Comparison of ENCODE assay signal across 14 cellular contexts in the genomic region with DNA sequence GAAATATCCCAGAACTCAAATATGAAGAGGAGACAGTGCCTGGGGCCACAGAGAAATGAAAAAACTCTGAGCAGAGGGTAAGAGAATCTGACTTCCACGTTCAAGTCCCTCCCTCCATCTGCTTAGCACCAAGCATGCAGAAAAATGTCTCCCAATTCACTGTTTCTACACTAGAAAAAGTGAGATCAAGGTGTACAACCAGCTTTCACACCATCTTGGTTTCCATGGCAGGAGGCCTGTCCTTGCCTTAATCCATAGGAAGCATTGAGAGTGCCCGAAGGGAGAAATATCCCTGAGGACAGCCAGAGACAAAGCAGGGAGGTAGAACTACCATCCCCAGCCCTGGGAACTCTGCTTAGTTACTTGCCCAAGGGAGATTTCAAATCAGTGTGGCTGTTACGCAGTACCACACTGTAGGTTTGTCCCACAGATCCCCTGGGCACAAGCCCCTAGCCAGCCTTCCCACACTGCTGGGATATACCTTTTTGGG.
DNase-seq lines count a peak whose midpoint lies in the region; ATAC-seq and TF ChIP-seq lines count a peak whose summit lies in the region.
"Had no signal": no experiment of that assay in that cellular context is flagged by ENCODE, and none has a peak within 500 bp of the region (broad histone marks: within the 10 kb centered on the region; RNA-seq: fewer than 3 reads in every experiment).

No MANE protein-coding gene starts in this region.

- no peak for ATAC-seq in GM21528 (IDR thresholded peaks at IDR 0.05; ENCODE audit: low FRiP score, unreplicated experiment)
- ATAC-seq in GM21381 (IDR thresholded peaks at IDR 0.05; ENCODE audit: unreplicated experiment) = no peak
- ATAC-seq: left cardiac atrium, WTC11 had no signal

- H3K9me3 Mint-ChIP-seq in activated naive CD4-positive, alpha-beta T cell treated with anti-CD3 and anti-CD28 coated beads, Interleukin-2, amount 50 U/mL, for 24 hours = peaks cover 9% of the 10 kb centered on the region

- TF ChIP-seq POLR2A in vagina (IDR thresholded peaks at IDR 0.05) = no peak

- H3K27me3 ChIP-seq in SU-DHL-6 (ENCODE audit: low read length) (no peaks in the 10 kb centered on the region), vagina (no peaks in the 10 kb centered on the region)
- H3K27me3 ChIP-seq: BE2C had no signal

- H3K4me1 ChIP-seq in vagina = peaks cover 13% of the 10 kb centered on the region
- H3K4me1 ChIP-seq: BE2C had no signal

- peak overlapping the region; percentile 85 for H3K4me3 Mint-ChIP-seq in activated naive CD4-positive, alpha-beta T cell treated with anti-CD3 and anti-CD28 coated beads, Interleukin-2, amount 50 U/mL, for 24 hours
- H3K4me3 Mint-ChIP-seq: WTC11 had no signal

- H3K27me3 Mint-ChIP-seq in activated naive CD4-positive, alpha-beta T cell treated with anti-CD3 and anti-CD28 coated beads, Interleukin-2, amount 50 U/mL, for 24 hours = no peaks in the 10 kb centered on the region

- no peaks in the 10 kb centered on the region for H3K9me2 ChIP-seq in SU-DHL-6 (replicated peaks; ENCODE audit: insufficient read depth, low read length)

- no peaks in the 10 kb centered on the region for H3K79me2 ChIP-seq in SU-DHL-6 (ENCODE audit: insufficient read depth, low read length)

- H3K4me1 Mint-ChIP-seq in activated naive CD4-positive, alpha-beta T cell treated with anti-CD3 and anti-CD28 coated beads, Interleukin-2, amount 50 U/mL, for 24 hours = peaks cover 75% of the 10 kb centered on the region

- H3K4me2 ChIP-seq in SU-DHL-6 (ENCODE audit: low read depth, low read length, poor library complexity, severe bottlenecking) = peak overlapping the region; percentile 32

- no peak for TF ChIP-seq CTCF in SU-DHL-6 (IDR thresholded peaks at IDR 0.05; ENCODE audit: insufficient read depth, low read length, poor library complexity, severe bottlenecking)
- TF ChIP-seq CTCF in foreskin fibroblast (IDR thresholded peaks at IDR 0.05; ENCODE audit: low read depth, low read length) = no peak
- TF ChIP-seq CTCF in vagina (IDR thresholded peaks at IDR 0.05) = no peak

- H3K27ac Mint-ChIP-seq in activated naive CD4-positive, alpha-beta T cell treated with anti-CD3 and anti-CD28 coated beads, Interleukin-2, amount 50 U/mL, for 24 hours = peak overlapping the region; percentile 98
- H3K27ac Mint-ChIP-seq: WTC11 had no signal

- H3K36me3 Mint-ChIP-seq in activated naive CD4-positive, alpha-beta T cell treated with anti-CD3 and anti-CD28 coated beads, Interleukin-2, amount 50 U/mL, for 24 hours = peaks cover 37% of the 10 kb centered on the region
- H3K36me3 Mint-ChIP-seq: WTC11 had no signal

- H3K9me3 ChIP-seq in SU-DHL-6 (ENCODE audit: insufficient read depth, low read length) (no peaks in the 10 kb centered on the region), vagina (no peaks in the 10 kb centered on the region)
- H3K9me3 ChIP-seq: BE2C had no signal

- no peaks in the 10 kb centered on the region for H4K20me1 ChIP-seq in SU-DHL-6 (ENCODE audit: low read depth, low read length)

- H3K27ac ChIP-seq in SU-DHL-6 (ENCODE audit: low read depth, low read length) (no peak overlapping the region), vagina (peak overlapping the region; percentile 13)

- intact Hi-C loops in vagina (cut with DNase I) = no loop called here

- H3K4me3 ChIP-seq in SU-DHL-6 (ENCODE audit: insufficient read depth, low read length, poor library complexity, severe bottlenecking) = no peak overlapping the region
- H3K4me3 ChIP-seq in foreskin fibroblast (ENCODE audit: low read depth in 1 of 2, low read length in 2 of 2) = peak overlapping the region; percentile 34 to 54
- H3K4me3 ChIP-seq in vagina = peak overlapping the region in 1 of 2 donors; percentile 16

- no peak overlapping the region for H3K9ac ChIP-seq in SU-DHL-6 (ENCODE audit: low read length)

- H3F3A ChIP-seq in SU-DHL-6 (ENCODE audit: insufficient read depth) = no peaks in the 10 kb centered on the region

- H2AFZ ChIP-seq in SU-DHL-6 (ENCODE audit: low read depth, low read length, severe bottlenecking) = peak overlapping the region; percentile 16

- no peak for DNase-seq in activated naive CD4-positive, alpha-beta T cell treated with Interleukin-2 at 50 U/mL for 16 hours
- DNase-seq in foreskin fibroblast (no peak), vagina (ENCODE audit: extremely low spot score in 2 of 2) (peak; percentile 67 to 74), iPS-NIHi11 (ENCODE audit: low spot score) (no peak)
- DNase-seq: BE2C, left cardiac atrium, NCI-H1092 treated with DMSO at 0.1 percent for 48 hours, NCI-H524, SIG-M5 had no signal

- H3K36me3 ChIP-seq in SU-DHL-6 (ENCODE audit: low read length) = no peaks in the 10 kb centered on the region
- H3K36me3 ChIP-seq in vagina = no peaks in the 10 kb centered on the region
- H3K36me3 ChIP-seq: BE2C had no signal

Comparison
In these comparisons a context has a peak if more than half of its experiments do, and no peak if none do; other contexts are left out.
1. DNase-seq: peak in vagina (2 of 2); none in activated naive CD4-positive, alpha-beta T cell treated with Interleukin-2 at 50 U/mL for 16 hours (single experiment), foreskin fibroblast (0 of 2) and iPS-NIHi11 (single experiment).